In genomic region chr15:30905821-30906220, GRCh38 we compare ENCODE assay signal across 1 cellular context.
A peak's percentile ranks its signal among the peaks of the same experiment; 100 is the strongest.
TF ChIP-seq lines count a peak whose summit lies in the region.

No MANE protein-coding gene starts in this region.

TF ChIP-seq in IMR-90, 13 proteins besides CTCF, POLR2A, EP300 and RAD21:
- TF ChIP-seq SMC3 (IDR thresholded peaks at IDR 0.05; ENCODE audit: low read depth, low read length) (0 out of 2 replicates have a peak, but pooled peaks have one; percentile 11), RCOR1 (IDR thresholded peaks at IDR 0.05; ENCODE audit: insufficient replicate concordance, low read length) (no peak)
